9 cellular contexts compared by ENCODE assay signal in genomic region chr19:35346193-35347052, GRCh38. TPM values are rescaled to one million over a fixed set of nuclear protein-coding genes. Genes with fewer than 3 reads are reported as not detected.
DNase-seq lines count a peak whose midpoint lies in the region; ATAC-seq and TF ChIP-seq lines count a peak whose summit lies in the region.
"Had no signal": no experiment of that assay in that cellular context is flagged by ENCODE, and none has a peak within 500 bp of the region (broad histone marks: within the 10 kb centered on the region; RNA-seq: fewer than 3 reads in every experiment).

No MANE protein-coding gene starts in this region.

- no peak overlapping the region for H2BK120ac ChIP-seq in mesendoderm (ENCODE audit: low read depth, low read length)

- H3K27ac ChIP-seq in right lobe of liver (no peak overlapping the region), mesendoderm (ENCODE audit: low read depth, low read length) (no peak overlapping the region)

- intact Hi-C loops in right lobe of liver (cut with DNase I), result loop anchor here in 1 of 2 donors (10.0 kb wide), 1 partner anchor 128 kb away; no protein-coding TSS in a partner anchor

- H3K4me3 ChIP-seq in right lobe of liver (no peak overlapping the region), mesendoderm (ENCODE audit: low read length) (no peak overlapping the region)

- no peak overlapping the region for H2AK5ac ChIP-seq in mesendoderm (ENCODE audit: low read length)

- no peak overlapping the region for H4K5ac ChIP-seq in mesendoderm (ENCODE audit: low read length)

- no peak for TF ChIP-seq POLR2A in right lobe of liver (IDR thresholded peaks at IDR 0.05)

- H3K79me1 ChIP-seq in mesendoderm (ENCODE audit: low read length), result no peaks in the 10 kb centered on the region

- H3K9ac ChIP-seq in mesendoderm (ENCODE audit: low read length), result no peak overlapping the region

- no peaks in the 10 kb centered on the region for H3K79me2 ChIP-seq in mesendoderm (ENCODE audit: control insufficient read depth, insufficient read depth, low read length)

- H3K4me1 ChIP-seq in right lobe of liver (no peaks in the 10 kb centered on the region), mesendoderm (ENCODE audit: control insufficient read depth, low read depth, low read length) (no peaks in the 10 kb centered on the region)

- no peak overlapping the region for H2BK15ac ChIP-seq in mesendoderm (replicated peaks; ENCODE audit: low read depth)

- no peak for TF ChIP-seq CTCF in right lobe of liver (IDR thresholded peaks at IDR 0.05)

- DNase-seq in activated CD8-positive, alpha-beta memory T cell treated with anti-CD3 and anti-CD28 coated beads for 48 hours (ENCODE audit: low read depth in 2 of 3, low spot score in 2 of 3), result peak in 2 of 3 experiments; percentile 42 to 56
- peak in 2 of 3 donors; percentile 46 to 57 for DNase-seq in right lobe of liver
- DNase-seq in stimulated activated naive CD4-positive, alpha-beta T cell (lab: John Stamatoyannopoulos, UW), result peak; percentile 39 to 75 (median 59)
- no peak for DNase-seq in mesendoderm
- DNase-seq in NCI-H82 (lab: John Stamatoyannopoulos, UW), result no peak
- DNase-seq: mesenchymal stem cell had no signal

- no peak overlapping the region for H3K4me2 ChIP-seq in mesendoderm (ENCODE audit: low read length)

- no peak overlapping the region for H4K8ac ChIP-seq in mesendoderm (ENCODE audit: low read depth, low read length)

- no peak overlapping the region for H2BK5ac ChIP-seq in mesendoderm (ENCODE audit: low read length)

- ATAC-seq in HG02885 (IDR thresholded peaks at IDR 0.05; ENCODE audit: poor library complexity, unreplicated experiment) (peak; percentile 44), right lobe of liver (peak in 3 of 4 donors; percentile 43 to 45 (median 45)), HG03139 (IDR thresholded peaks at IDR 0.05; ENCODE audit: unreplicated experiment) (no peak), GM19452 (IDR thresholded peaks at IDR 0.05; ENCODE audit: unreplicated experiment) (no peak)

- no peak overlapping the region for H3K56ac ChIP-seq in mesendoderm (ENCODE audit: low read length)

- WGBS in right lobe of liver (ENCODE audit: insufficient coverage, low coverage, low lambda C conversion rate, missing lambda C conversion rate), result 42% methylated on average over 9 of the region's 28 CpGs
- no CpG with 5 or more reads among the region's 28 CpGs for WGBS in mesendoderm (ENCODE audit: extremely low coverage, insufficient coverage, low lambda C conversion rate)

- no peak overlapping the region for H3K23ac ChIP-seq in mesendoderm (ENCODE audit: low read length)

- no peak overlapping the region for H3K4ac ChIP-seq in mesendoderm (ENCODE audit: low read depth, low read length)

- H3K36me3 ChIP-seq in right lobe of liver, result no peaks in the 10 kb centered on the region
- H3K36me3 ChIP-seq in mesendoderm (ENCODE audit: control insufficient read depth, insufficient read depth, low read length), result no peaks in the 10 kb centered on the region

- H3K27me3 ChIP-seq in right lobe of liver, result no peaks in the 10 kb centered on the region
- no peaks in the 10 kb centered on the region for H3K27me3 ChIP-seq in mesendoderm (ENCODE audit: insufficient read depth, low read length, poor library complexity)

- no peaks in the 10 kb centered on the region for H3K9me3 ChIP-seq in right lobe of liver

- no peak overlapping the region for H3K18ac ChIP-seq in mesendoderm (ENCODE audit: low read length)

RNA-seq across cellular contexts. Expression of gene FFAR1, which starts 1.3 kb away (rescaled TPM):
- total RNA-seq in right lobe of liver, result not detected
- 0.03 TPM for polyA plus RNA-seq in mesendoderm (2013, experiment 1 of 2)
- polyA plus RNA-seq in mesendoderm (2013, experiment 2 of 2), result not detected

RNA-seq across cellular contexts. Expression of gene FFAR3, which starts 11.8 kb away (rescaled TPM):
- under 1 TPM in 1 of 6 experiments, not detected in 5; 0.27 TPM for total RNA-seq in right lobe of liver
- polyA plus RNA-seq in mesendoderm (2013, experiment 1 of 2), result 0.03 TPM
- polyA plus RNA-seq in mesendoderm (2013, experiment 2 of 2), result 0.14 TPM

RNA-seq across cellular contexts. Expression of gene CD22, which starts 17.4 kb away (rescaled TPM):
- total RNA-seq in right lobe of liver, result 1 to 10 TPM in 3 of 6 experiments, under 1 TPM in 3; 0.39 to 1.3 (median 0.96) TPM
- 0.08 TPM for polyA plus RNA-seq in mesendoderm (2013, experiment 1 of 2)
- polyA plus RNA-seq in mesendoderm (2013, experiment 2 of 2), result 0.13 TPM

RNA-seq across cellular contexts. Expression of gene GPR42, which starts 24.4 kb away (rescaled TPM):
- total RNA-seq in right lobe of liver, result not detected
- 0.03 TPM for polyA plus RNA-seq in mesendoderm (2013, experiment 1 of 2)
- not detected for polyA plus RNA-seq in mesendoderm (2013, experiment 2 of 2)

RNA-seq across cellular contexts. Expression of gene MAG, which starts 54.5 kb away (rescaled TPM):
- total RNA-seq in right lobe of liver, result under 1 TPM in 1 of 6 experiments, not detected in 5; 0.40 TPM
- polyA plus RNA-seq in mesendoderm (2013, experiment 1 of 2), result 0.06 TPM
- not detected for polyA plus RNA-seq in mesendoderm (2013, experiment 2 of 2)

Comparison
In these comparisons a context has a peak if more than half of its experiments do, and no peak if none do; other contexts are left out.
1. ATAC-seq: peak in HG02885 (single experiment) and right lobe of liver (3 of 4); none in HG03139 (single experiment) and GM19452 (single experiment).
2. DNase-seq: peak in activated CD8-positive, alpha-beta memory T cell treated with anti-CD3 and anti-CD28 coated beads for 48 hours (2 of 3), right lobe of liver (2 of 3) and stimulated activated naive CD4-positive, alpha-beta T cell (6 of 6); none in mesendoderm (single experiment) and NCI-H82 (single experiment).